In genomic region chr10:99827906-99828305, GRCh38 we compare ENCODE assay signal across 1 cellular context.
TF ChIP-seq lines count a peak whose summit lies in the region.

No MANE protein-coding gene starts in this region.

TF ChIP-seq in SK-N-SH, 30 proteins besides CTCF, POLR2A, EP300 and RAD21 (continued from another document):
- TF ChIP-seq MEF2A (IDR thresholded peaks at IDR 0.05; ENCODE audit: borderline replicate concordance, low read depth): no peak
